Comparison of ENCODE assay signal across 12 cellular contexts in genomic region chr10:80187060-80187459, GRCh38. TPM values are rescaled to one million over a fixed set of nuclear protein-coding genes. Genes with fewer than 3 reads are reported as not detected.
DNase-seq lines count a peak whose midpoint lies in the region; ATAC-seq and TF ChIP-seq lines count a peak whose summit lies in the region.
"Had no signal": no experiment of that assay in that cellular context is flagged by ENCODE, and none has a peak within 500 bp of the region (broad histone marks: within the 10 kb centered on the region; RNA-seq: fewer than 3 reads in every experiment).

No MANE protein-coding gene starts in this region.

- H3K27me3 Mint-ChIP-seq in activated CD4-positive, alpha-beta T cell treated with anti-CD3 and anti-CD28 coated beads, Interleukin-2, amount 10 ng/mL, durations not matched to agents 24 days and 14 days: no peaks in the 10 kb centered on the region
- no peaks in the 10 kb centered on the region for H3K27me3 Mint-ChIP-seq in activated B cell treated with CpG ODN at 0.5 μM for 24 hours
- H3K27me3 Mint-ChIP-seq in stimulated activated naive B cell treated with anti-CD40 and anti-IgM and Interleukin-4, amounts not matched to agents 10 μg/mL and 1 μg/mL and 100 μg/mL, for 72 hours: no peaks in the 10 kb centered on the region

- peaks cover 52% of the 10 kb centered on the region for H3K4me1 ChIP-seq in right cardiac atrium (ENCODE audit: control insufficient read depth, insufficient read depth, low read length)

- H3K27ac Mint-ChIP-seq in activated CD4-positive, alpha-beta T cell treated with anti-CD3 and anti-CD28 coated beads, Interleukin-2, amount 10 ng/mL, durations not matched to agents 24 days and 14 days: peak overlapping the region; percentile 89
- peak overlapping the region; percentile 91 for H3K27ac Mint-ChIP-seq in activated B cell treated with CpG ODN at 0.5 μM for 24 hours
- H3K27ac Mint-ChIP-seq in stimulated activated naive B cell treated with anti-CD40 and anti-IgM and Interleukin-4, amounts not matched to agents 10 μg/mL and 1 μg/mL and 100 μg/mL, for 72 hours: peak overlapping the region; percentile 87

- H3K4me3 Mint-ChIP-seq in activated CD4-positive, alpha-beta T cell treated with anti-CD3 and anti-CD28 coated beads, Interleukin-2, amount 10 ng/mL, durations not matched to agents 24 days and 14 days: peak overlapping the region; percentile 76
- H3K4me3 Mint-ChIP-seq in activated B cell treated with CpG ODN at 0.5 μM for 24 hours: peak overlapping the region; percentile 68
- H3K4me3 Mint-ChIP-seq in stimulated activated naive B cell treated with anti-CD40 and anti-IgM and Interleukin-4, amounts not matched to agents 10 μg/mL and 1 μg/mL and 100 μg/mL, for 72 hours: peak overlapping the region; percentile 50 to 60

- no peak for DNase-seq in activated CD4-positive, alpha-beta T cell treated with anti-CD3 and anti-CD28 coated beads, Interleukin-2, amount 10 ng/mL, durations not matched to agents 24 days and 14 days
- no peak for DNase-seq in activated CD4-positive, alpha-beta T cell treated with anti-CD3 and anti-CD28 coated beads for 4 hours
- DNase-seq in activated B cell treated with CpG ODN at 0.5 μM for 24 hours (no peak), right cardiac atrium (no peak), hypothalamus (lab: John Stamatoyannopoulos, UW) (no peak), GM10266 (ENCODE audit: extremely low spot score) (no peak), epidermal melanocyte (ENCODE audit: insufficient read length, low spot score) (no peak)
- DNase-seq in stimulated activated naive B cell treated with anti-CD40 and anti-IgM and Interleukin-4, amounts not matched to agents 10 μg/mL and 1 μg/mL and 100 μg/mL, for 72 hours: no peak
- DNase-seq: ACHN, islet precursor cell, NCI-H1092 had no signal

- no peaks in the 10 kb centered on the region for H3K9me3 ChIP-seq in right cardiac atrium (ENCODE audit: control insufficient read depth, low read length)
- H3K9me3 ChIP-seq: adrenal gland had no signal

- TF ChIP-seq CTCF in activated B cell treated with CpG ODN at 0.5 μM for 24 hours (IDR thresholded peaks at IDR 0.05) (no peak), GM10266 (IDR thresholded peaks at IDR 0.05; ENCODE audit: control insufficient read depth, insufficient read depth, low read depth, missing control alignments) (no peak)

- intact Hi-C loops in activated CD4-positive, alpha-beta T cell treated with anti-CD3 and anti-CD28 coated beads, Interleukin-2, amount 10 ng/mL, durations not matched to agents 24 days and 14 days (cut with micrococcal nuclease): loop anchor here (5.0 kb wide), 2 partner anchors 35 to 110 kb away; partner anchors contain the start of gene TMEM254
- intact Hi-C loops in activated B cell treated with CpG ODN at 0.5 μM for 24 hours (cut with micrococcal nuclease) (loop anchor here (1.0 to 5.0 kb wide), 6 partner anchors 9 to 250 kb away; partner anchors contain the start of genes ANXA11 and TMEM254), right cardiac atrium (cut with DNase I) (no loop called here)

- POLR2A ChIA-PET in activated B cell treated with CpG ODN at 0.5 μM for 24 hours (lab: Charles Lee): interaction anchor here (0.6 to 2.3 kb wide), 7 partner anchors 10 to 884 kb away, joined by 3 to 40 read pairs (median 10); partner anchors contain the start of genes ANXA11 and TMEM254

- no peak for ATAC-seq in activated B cell treated with CpG ODN at 0.5 μM for 24 hours (ENCODE audit: low read depth)
- ATAC-seq in right cardiac atrium: no peak
- no peak for ATAC-seq in stimulated activated naive B cell treated with anti-CD40 and anti-IgM and Interleukin-4, amounts not matched to agents 10 μg/mL and 1 μg/mL and 100 μg/mL, for 72 hours (replicated peaks)

- no peaks in the 10 kb centered on the region for H3K9me3 Mint-ChIP-seq in activated CD4-positive, alpha-beta T cell treated with anti-CD3 and anti-CD28 coated beads, Interleukin-2, amount 10 ng/mL, durations not matched to agents 24 days and 14 days
- H3K9me3 Mint-ChIP-seq in activated B cell treated with CpG ODN at 0.5 μM for 24 hours: no peaks in the 10 kb centered on the region
- H3K9me3 Mint-ChIP-seq in stimulated activated naive B cell treated with anti-CD40 and anti-IgM and Interleukin-4, amounts not matched to agents 10 μg/mL and 1 μg/mL and 100 μg/mL, for 72 hours: peaks cover 0 to 2% of the 10 kb centered on the region in 2 donors

- peaks cover 17% of the 10 kb centered on the region for H3K36me3 Mint-ChIP-seq in activated CD4-positive, alpha-beta T cell treated with anti-CD3 and anti-CD28 coated beads, Interleukin-2, amount 10 ng/mL, durations not matched to agents 24 days and 14 days (ENCODE audit: low read depth)
- peaks cover 26% of the 10 kb centered on the region for H3K36me3 Mint-ChIP-seq in activated B cell treated with CpG ODN at 0.5 μM for 24 hours (ENCODE audit: low read depth)
- peaks cover 24 to 40% of the 10 kb centered on the region in 2 donors for H3K36me3 Mint-ChIP-seq in stimulated activated naive B cell treated with anti-CD40 and anti-IgM and Interleukin-4, amounts not matched to agents 10 μg/mL and 1 μg/mL and 100 μg/mL, for 72 hours

- peak overlapping the region; percentile 79 for H3K27ac ChIP-seq in right cardiac atrium (ENCODE audit: low read length)

- H3K27me3 ChIP-seq in right cardiac atrium (ENCODE audit: control insufficient read depth, insufficient read depth): no peaks in the 10 kb centered on the region
- H3K27me3 ChIP-seq: adrenal gland had no signal

- no peak overlapping the region for H3K4me3 ChIP-seq in right cardiac atrium (ENCODE audit: low read length)
- H3K4me3 ChIP-seq: adrenal gland had no signal

- WGBS in right cardiac atrium: 92% methylated on average over 2 of the region's 2 CpGs

- peaks cover 69% of the 10 kb centered on the region for H3K4me1 Mint-ChIP-seq in activated CD4-positive, alpha-beta T cell treated with anti-CD3 and anti-CD28 coated beads, Interleukin-2, amount 10 ng/mL, durations not matched to agents 24 days and 14 days
- H3K4me1 Mint-ChIP-seq in activated B cell treated with CpG ODN at 0.5 μM for 24 hours: peaks cover 78% of the 10 kb centered on the region
- peaks cover 44 to 78% of the 10 kb centered on the region in 2 donors for H3K4me1 Mint-ChIP-seq in stimulated activated naive B cell treated with anti-CD40 and anti-IgM and Interleukin-4, amounts not matched to agents 10 μg/mL and 1 μg/mL and 100 μg/mL, for 72 hours

- CTCF ChIA-PET in activated B cell treated with CpG ODN at 0.5 μM for 24 hours (lab: Charles Lee): interaction anchor here (1.1 to 2.4 kb wide), 6 partner anchors 17 to 43 kb away, joined by 3 to 18 read pairs (median 6); no protein-coding TSS in a partner anchor

RNA-seq across cellular contexts. Expression of gene ANXA11, which starts 18.3 kb away (rescaled TPM):
- total RNA-seq in activated CD4-positive, alpha-beta T cell treated with anti-CD3 and anti-CD28 coated beads, Interleukin-2, amount 10 ng/mL, durations not matched to agents 24 days and 14 days: 223 and 232 TPM in 2 replicates
- total RNA-seq in activated B cell treated with CpG ODN at 0.5 μM for 24 hours (178 and 190 TPM in 2 replicates), right cardiac atrium (100 to 1,000 TPM; 371 to 451 (median 403) TPM)
- 232 TPM for polyA plus RNA-seq in right cardiac atrium

RNA-seq across cellular contexts. Expression of gene PLAC9, which starts 54.5 kb away (rescaled TPM):
- not detected in 2 replicates for total RNA-seq in activated CD4-positive, alpha-beta T cell treated with anti-CD3 and anti-CD28 coated beads, Interleukin-2, amount 10 ng/mL, durations not matched to agents 24 days and 14 days
- not detected in 2 replicates for total RNA-seq in activated B cell treated with CpG ODN at 0.5 μM for 24 hours
- 10 to 100 TPM; 47.5 to 92.2 (median 61.2) TPM for total RNA-seq in right cardiac atrium
- polyA plus RNA-seq in right cardiac atrium: 78.6 TPM

Comparison
In these comparisons a context has a peak if more than half of its experiments do, and no peak if none do; other contexts are left out.
1. RNA of gene PLAC9, which starts 54.5 kb away (total RNA-seq): 47.5 to 92.2 TPM in right cardiac atrium; not detected in activated CD4-positive, alpha-beta T cell treated with anti-CD3 and anti-CD28 coated beads, Interleukin-2, amount 10 ng/mL, durations not matched to agents 24 days and 14 days and not detected in activated B cell treated with CpG ODN at 0.5 μM for 24 hours; every median in the first group is over 10 times any median in the second.
2. intact Hi-C loops: an anchor here in activated CD4-positive, alpha-beta T cell treated with anti-CD3 and anti-CD28 coated beads, Interleukin-2, amount 10 ng/mL, durations not matched to agents 24 days and 14 days (5.0 kb wide) and activated B cell treated with CpG ODN at 0.5 μM for 24 hours (1.0 to 5.0 kb wide); none called in right cardiac atrium.
3. Peak in every context shown above with its lines, with median percentiles within 50 percentile points of each other: H3K27ac Mint-ChIP-seq and H3K4me3 Mint-ChIP-seq.